14 cellular contexts compared by ENCODE assay signal in the genomic region with DNA sequence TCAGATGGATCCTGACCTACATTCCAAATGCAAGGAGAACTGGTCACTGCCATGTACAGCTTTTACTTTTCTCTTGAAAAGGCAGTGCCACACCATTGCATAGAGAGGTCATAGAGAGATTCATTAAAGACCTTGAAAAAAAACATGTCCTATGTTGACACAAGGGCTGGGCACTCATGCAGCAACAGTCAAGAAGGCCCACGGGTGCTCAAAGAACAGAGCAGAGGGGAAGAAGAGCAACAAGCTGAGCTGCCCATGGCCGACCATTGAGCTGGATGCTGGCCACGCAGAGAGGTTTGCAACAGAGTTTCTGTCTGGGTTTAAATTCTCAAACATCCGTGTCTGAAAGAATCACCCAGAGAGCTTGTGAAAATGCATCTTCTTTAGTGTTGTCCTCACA.
A peak's percentile ranks its signal among the peaks of the same experiment; 100 is the strongest.
DNase-seq lines count a peak whose midpoint lies in the region; ATAC-seq and TF ChIP-seq lines count a peak whose summit lies in the region.
"Had no signal": no experiment of that assay in that cellular context is flagged by ENCODE, and none has a peak within 500 bp of the region (broad histone marks: within the 10 kb centered on the region; RNA-seq: fewer than 3 reads in every experiment).

No MANE protein-coding gene starts in this region.

- H3K27ac Mint-ChIP-seq in activated naive CD8-positive, alpha-beta T cell treated with anti-CD3 and anti-CD28 coated beads, Interleukin-2, amount 50 U/mL, for 24 hours: no peak overlapping the region
- H3K27ac Mint-ChIP-seq in activated T-cell treated with anti-CD3 and anti-CD28 coated beads, Interleukin-2, amount 50 U/mL, for 72 hours: no peak overlapping the region
- H3K27ac Mint-ChIP-seq: B cell had no signal

- H3K9me3 ChIP-seq in sigmoid colon: no peaks in the 10 kb centered on the region
- H3K9me3 ChIP-seq: HAP-1 had no signal

- no peak for TF ChIP-seq POLR2A in sigmoid colon (IDR thresholded peaks at IDR 0.05)

- H3K4me1 ChIP-seq in sigmoid colon: no peaks in the 10 kb centered on the region
- H3K4me1 ChIP-seq: HAP-1 had no signal

- ATAC-seq in left cardiac atrium: no peak
- ATAC-seq in activated naive CD8-positive, alpha-beta T cell treated with anti-CD3 and anti-CD28 coated beads, Interleukin-2, amount 50 U/mL, for 24 hours: no peak
- no peak for ATAC-seq in activated T-cell treated with anti-CD3 and anti-CD28 coated beads, Interleukin-2, amount 50 U/mL, for 72 hours (replicated peaks in 1 of 2)
- ATAC-seq: CD8-positive, alpha-beta T cell had no signal

- no peak overlapping the region for H3K4me3 Mint-ChIP-seq in activated naive CD8-positive, alpha-beta T cell treated with anti-CD3 and anti-CD28 coated beads, Interleukin-2, amount 50 U/mL, for 24 hours
- no peak overlapping the region for H3K4me3 Mint-ChIP-seq in activated T-cell treated with anti-CD3 and anti-CD28 coated beads, Interleukin-2, amount 50 U/mL, for 72 hours
- H3K4me3 Mint-ChIP-seq: B cell; CD8-positive, alpha-beta T cell had no signal

- no peak overlapping the region for H3K4me3 ChIP-seq in dorsolateral prefrontal cortex
- H3K4me3 ChIP-seq in sigmoid colon: no peak overlapping the region
- H3K4me3 ChIP-seq: HAP-1 had no signal

- DNase-seq in cardiac septum (ENCODE audit: low spot score) (peak; percentile 24), left cardiac atrium (no peak), dorsolateral prefrontal cortex (no peak), sigmoid colon (peak; percentile 3), epidermal melanocyte (ENCODE audit: insufficient read length, low spot score) (no peak)
- no peak for DNase-seq in activated naive CD8-positive, alpha-beta T cell treated with anti-CD3 and anti-CD28 coated beads, Interleukin-2, amount 50 U/mL, for 24 hours
- DNase-seq in activated T-cell treated with anti-CD3 and anti-CD28 coated beads, Interleukin-2, amount 50 U/mL, for 72 hours: no peak
- DNase-seq: CD8-positive, alpha-beta T cell; COR-L47; DMS153; GF-D8 had no signal

- WGBS in sigmoid colon, 2 donors: 83 to 85% methylated on average over 4 of the region's 4 CpGs

- H3K27ac ChIP-seq in dorsolateral prefrontal cortex: peak overlapping the region in 30 of 59 donors; percentile 5 to 73 (median 36)
- no peak overlapping the region for H3K27ac ChIP-seq in sigmoid colon
- H3K27ac ChIP-seq: HL-60 had no signal

- TF ChIP-seq CTCF in dorsolateral prefrontal cortex (IDR thresholded peaks at IDR 0.05 in 54 of 56, conservative IDR thresholded peaks at IDR 0.05 in 2 of 56; ENCODE audit: low read depth in 1 of 56, partially characterized antibody in 56 of 56) (no peak), sigmoid colon (IDR thresholded peaks at IDR 0.05) (no peak)

- H3K27me3 Mint-ChIP-seq in activated naive CD8-positive, alpha-beta T cell treated with anti-CD3 and anti-CD28 coated beads, Interleukin-2, amount 50 U/mL, for 24 hours: no peaks in the 10 kb centered on the region
- no peaks in the 10 kb centered on the region for H3K27me3 Mint-ChIP-seq in activated T-cell treated with anti-CD3 and anti-CD28 coated beads, Interleukin-2, amount 50 U/mL, for 72 hours (ENCODE audit: low read depth)
- H3K27me3 Mint-ChIP-seq: B cell had no signal

- intact Hi-C loops in cardiac septum (cut with DNase I) (no loop called here), left cardiac atrium (cut with DNase I) (no loop called here), dorsolateral prefrontal cortex (cut with DNase I) (loop anchor here in 1 of 2 donors (10.0 kb wide), 1 partner anchor 196 kb away; no protein-coding TSS in a partner anchor), sigmoid colon (cut with DNase I) (no loop called here)

- no peaks in the 10 kb centered on the region for H3K36me3 ChIP-seq in sigmoid colon

- TF ChIP-seq EP300 in sigmoid colon (IDR thresholded peaks at IDR 0.05): no peak

- H3K9me3 Mint-ChIP-seq in activated naive CD8-positive, alpha-beta T cell treated with anti-CD3 and anti-CD28 coated beads, Interleukin-2, amount 50 U/mL, for 24 hours: peaks cover 5% of the 10 kb centered on the region
- peaks cover 3 to 5% of the 10 kb centered on the region in 2 donors for H3K9me3 Mint-ChIP-seq in activated T-cell treated with anti-CD3 and anti-CD28 coated beads, Interleukin-2, amount 50 U/mL, for 72 hours
- H3K9me3 Mint-ChIP-seq: CD8-positive, alpha-beta T cell had no signal

- H3K27me3 ChIP-seq in dorsolateral prefrontal cortex (no peaks in the 10 kb centered on the region), sigmoid colon (no peaks in the 10 kb centered on the region)

- peaks cover 3% of the 10 kb centered on the region for H3K36me3 Mint-ChIP-seq in activated naive CD8-positive, alpha-beta T cell treated with anti-CD3 and anti-CD28 coated beads, Interleukin-2, amount 50 U/mL, for 24 hours (ENCODE audit: low read depth)
- H3K36me3 Mint-ChIP-seq in activated T-cell treated with anti-CD3 and anti-CD28 coated beads, Interleukin-2, amount 50 U/mL, for 72 hours (ENCODE audit: insufficient read depth in 2 of 2): peaks cover 3 to 8% of the 10 kb centered on the region in 2 donors

- peaks cover 9% of the 10 kb centered on the region for H3K4me1 Mint-ChIP-seq in activated naive CD8-positive, alpha-beta T cell treated with anti-CD3 and anti-CD28 coated beads, Interleukin-2, amount 50 U/mL, for 24 hours
- H3K4me1 Mint-ChIP-seq in activated T-cell treated with anti-CD3 and anti-CD28 coated beads, Interleukin-2, amount 50 U/mL, for 72 hours (ENCODE audit: low read depth): peaks cover 14% of the 10 kb centered on the region

Comparison
In these comparisons a context has a peak if more than half of its experiments do, and no peak if none do; other contexts are left out.
1. DNase-seq: peak in cardiac septum (single experiment) and sigmoid colon (single experiment); none in left cardiac atrium (single experiment), dorsolateral prefrontal cortex (0 of 10), epidermal melanocyte (single experiment), activated naive CD8-positive, alpha-beta T cell treated with anti-CD3 and anti-CD28 coated beads, Interleukin-2, amount 50 U/mL, for 24 hours (single experiment) and activated T-cell treated with anti-CD3 and anti-CD28 coated beads, Interleukin-2, amount 50 U/mL, for 72 hours (0 of 2).
2. H3K27ac ChIP-seq: peak in dorsolateral prefrontal cortex (30 of 59); none in sigmoid colon (0 of 4).